In genomic region chr16:81036751-81037350, GRCh38 we compare ENCODE assay signal across 8 cellular contexts. TPM values are rescaled to one million over a fixed set of nuclear protein-coding genes. Genes with fewer than 3 reads are reported as not detected.
DNase-seq lines count a peak whose midpoint lies in the region; ATAC-seq, FAIRE-seq and TF ChIP-seq lines count a peak whose summit lies in the region.

No MANE protein-coding gene starts in this region.

- H3K9me3 Mint-ChIP-seq in naive thymus-derived CD8-positive, alpha-beta T cell = no peaks in the 10 kb centered on the region

- H3K79me2 ChIP-seq in DOHH2 (ENCODE audit: control insufficient read depth, low read length) = peaks cover 38% of the 10 kb centered on the region

- no peaks in the 10 kb centered on the region for H3K9me2 ChIP-seq in DOHH2 (replicated peaks; ENCODE audit: control insufficient read depth, low read length)

- H3K36me3 Mint-ChIP-seq in naive thymus-derived CD8-positive, alpha-beta T cell = peaks cover 0 to 24% (median 0%) of the 10 kb centered on the region in 3 donors

- H3K4me3 Mint-ChIP-seq in naive thymus-derived CD8-positive, alpha-beta T cell = peak overlapping the region; percentile 78 to 90 (median 85)

- DNase-seq in NCI-H69 (lab: John Stamatoyannopoulos, UW) = peak; percentile 12
- DNase-seq in naive thymus-derived CD8-positive, alpha-beta T cell = no peak
- no peak for DNase-seq in putamen (ENCODE audit: low spot score)
- DNase-seq in GM12892 (ENCODE audit: insufficient read length) = no peak
- DNase-seq in effector CD4-positive, alpha-beta T cell = no peak

- ATAC-seq in naive thymus-derived CD8-positive, alpha-beta T cell = no peak
- ATAC-seq in GM19455 (IDR thresholded peaks at IDR 0.05; ENCODE audit: unreplicated experiment) = no peak

- H3K9me3 ChIP-seq in DOHH2 (ENCODE audit: control insufficient read depth, insufficient read depth, low read length) (no peaks in the 10 kb centered on the region), ectodermal cell (ENCODE audit: control insufficient read depth, low read length) (no peaks in the 10 kb centered on the region)

- WGBS in ectodermal cell, 2 experiments = 38 to 40% methylated on average over 10 of the region's 10 CpGs

- no peaks in the 10 kb centered on the region for H3K27me3 ChIP-seq in DOHH2 (ENCODE audit: control insufficient read depth, low read length)
- H3K27me3 ChIP-seq in ectodermal cell (ENCODE audit: control insufficient read depth, insufficient read depth, low read length, poor library complexity, severe bottlenecking) = no peaks in the 10 kb centered on the region

- FAIRE-seq in GM12892 (lab: Jason Lieb, UNC) = no peak

- H3K36me3 ChIP-seq in DOHH2 (ENCODE audit: control insufficient read depth, low read length) (peaks cover 12% of the 10 kb centered on the region), ectodermal cell (ENCODE audit: control insufficient read depth, insufficient read depth, low read length) (peaks cover 5% of the 10 kb centered on the region)

- H3K27ac Mint-ChIP-seq in naive thymus-derived CD8-positive, alpha-beta T cell = peak overlapping the region in 9 of 10 donors; percentile 44 to 92 (median 83)

- no peaks in the 10 kb centered on the region for H3K27me3 Mint-ChIP-seq in naive thymus-derived CD8-positive, alpha-beta T cell

- peak overlapping the region; percentile 84 for H3K4me3 ChIP-seq in DOHH2 (ENCODE audit: low read length)
- peak overlapping the region; percentile 72 for H3K4me3 ChIP-seq in ectodermal cell (ENCODE audit: insufficient read depth, low read depth, low read length)

- no peak for TF ChIP-seq POLR2A in GM12892 (IDR thresholded peaks at IDR 0.05; ENCODE audit: low read depth, low read length)

- H3K4me2 ChIP-seq in DOHH2 (ENCODE audit: low read length) = peak overlapping the region; percentile 90

- H3K27ac ChIP-seq in DOHH2 (ENCODE audit: low read depth, low read length) (no peak overlapping the region; the same call in 1 of the 2 replicates), ectodermal cell (ENCODE audit: insufficient read depth, low read depth, low read length, poor library complexity, severe bottlenecking) (no peak overlapping the region)

- peaks cover 18 to 36% (median 29%) of the 10 kb centered on the region in 4 donors for H3K4me1 Mint-ChIP-seq in naive thymus-derived CD8-positive, alpha-beta T cell

- POLR2A ChIA-PET in naive thymus-derived CD8-positive, alpha-beta T cell (lab: Charles Lee) = interaction anchor here (0.9 to 4.9 kb wide), 4 partner anchors 28 to 701 kb away, joined by 3 to 34 read pairs (median 16); partner anchors contain the start of genes C16orf46, CENPN and CMC2

- H4K20me1 ChIP-seq in DOHH2 (ENCODE audit: control insufficient read depth, insufficient read depth, low read depth, low read length) = 0 out of 2 replicates have a peak, but pooled peaks cover 3% of the 10 kb centered on the region

- H3K4me1 ChIP-seq in DOHH2 (ENCODE audit: control insufficient read depth, low read length) (peaks cover 13% of the 10 kb centered on the region), ectodermal cell (ENCODE audit: control insufficient read depth, insufficient read depth, low read length) (peaks cover 22% of the 10 kb centered on the region)

- H3F3A ChIP-seq in DOHH2 (ENCODE audit: control insufficient read depth, insufficient read depth) = peaks cover 10% of the 10 kb centered on the region; the same call in 1 of the 2 replicates

- no peak for TF ChIP-seq CTCF in DOHH2 (IDR thresholded peaks at IDR 0.05; ENCODE audit: low read depth, low read length, poor library complexity, severe bottlenecking)

RNA-seq across cellular contexts. Expression of gene ATMIN, which starts 1.2 kb away (rescaled TPM):
- 72.3 TPM for polyA plus RNA-seq in ectodermal cell (2013, experiment 1 of 4)
- 83.4 TPM for polyA plus RNA-seq in ectodermal cell (2013, experiment 2 of 4)
- polyA plus RNA-seq in ectodermal cell (2013, experiment 3 of 4) = 63.7 TPM
- 73.0 TPM for polyA plus RNA-seq in ectodermal cell (2013, experiment 4 of 4)
- total RNA-seq in naive thymus-derived CD8-positive, alpha-beta T cell = 10 to 100 TPM; 40.5 to 48.1 TPM
- polyA plus RNA-seq in naive thymus-derived CD8-positive, alpha-beta T cell = 10 to 100 TPM; 21.6 to 41.4 (median 27.7) TPM
- polyA plus RNA-seq in GM12892 (2012; ENCODE audit: missing spikeins) = 18.7 TPM

RNA-seq across cellular contexts. Expression of gene CENPN, which starts 29.8 kb away (rescaled TPM):
- 63.5 TPM for polyA plus RNA-seq in ectodermal cell (2013, experiment 1 of 4)
- polyA plus RNA-seq in ectodermal cell (2013, experiment 2 of 4) = 65.1 TPM
- 51.9 TPM for polyA plus RNA-seq in ectodermal cell (2013, experiment 3 of 4)
- 52.6 TPM for polyA plus RNA-seq in ectodermal cell (2013, experiment 4 of 4)
- 1 to 10 TPM; 1.4 to 4.0 TPM for total RNA-seq in naive thymus-derived CD8-positive, alpha-beta T cell
- 1 to 10 TPM; 1.7 to 4.5 (median 3.0) TPM for polyA plus RNA-seq in naive thymus-derived CD8-positive, alpha-beta T cell
- polyA plus RNA-seq in GM12892 (2012; ENCODE audit: missing spikeins) = 53.9 TPM

RNA-seq across cellular contexts. Expression of gene CMC2, which starts 30.2 kb away (rescaled TPM):
- 72.4 TPM for polyA plus RNA-seq in ectodermal cell (2013, experiment 1 of 4)
- polyA plus RNA-seq in ectodermal cell (2013, experiment 2 of 4) = 70.8 TPM
- polyA plus RNA-seq in ectodermal cell (2013, experiment 3 of 4) = 89.6 TPM
- 86.7 TPM for polyA plus RNA-seq in ectodermal cell (2013, experiment 4 of 4)
- 10 to 100 TPM; 21.1 to 25.0 TPM for total RNA-seq in naive thymus-derived CD8-positive, alpha-beta T cell
- 10 to 100 TPM; 78.2 to 84.6 (median 80.2) TPM for polyA plus RNA-seq in naive thymus-derived CD8-positive, alpha-beta T cell
- 93.2 TPM for polyA plus RNA-seq in GM12892 (2012; ENCODE audit: missing spikeins)

RNA-seq across cellular contexts. Expression of gene C16orf46, which starts 40.2 kb away (rescaled TPM):
- 2.7 TPM for polyA plus RNA-seq in ectodermal cell (2013, experiment 1 of 4)
- polyA plus RNA-seq in ectodermal cell (2013, experiment 2 of 4) = 4.6 TPM
- 3.5 TPM for polyA plus RNA-seq in ectodermal cell (2013, experiment 3 of 4)
- 2.4 TPM for polyA plus RNA-seq in ectodermal cell (2013, experiment 4 of 4)
- under 1 TPM in 1 of 2 experiments, not detected in 1; 0.55 TPM for total RNA-seq in naive thymus-derived CD8-positive, alpha-beta T cell
- under 1 TPM; 0.14 to 0.23 (median 0.16) TPM for polyA plus RNA-seq in naive thymus-derived CD8-positive, alpha-beta T cell
- 0.32 TPM for polyA plus RNA-seq in GM12892 (2012; ENCODE audit: missing spikeins)

RNA-seq across cellular contexts. Expression of gene GCSH, which starts 59.3 kb away (rescaled TPM):
- polyA plus RNA-seq in ectodermal cell (2013, experiment 1 of 4) = 118 TPM
- 121 TPM for polyA plus RNA-seq in ectodermal cell (2013, experiment 2 of 4)
- 116 TPM for polyA plus RNA-seq in ectodermal cell (2013, experiment 3 of 4)
- 110 TPM for polyA plus RNA-seq in ectodermal cell (2013, experiment 4 of 4)
- total RNA-seq in naive thymus-derived CD8-positive, alpha-beta T cell = 10 to 100 TPM in 1 of 2 experiments, 1 to 10 TPM in 1; 6.5 to 11.9 TPM
- polyA plus RNA-seq in naive thymus-derived CD8-positive, alpha-beta T cell = 10 to 100 TPM; 13.5 to 15.8 (median 14.4) TPM
- polyA plus RNA-seq in GM12892 (2012; ENCODE audit: missing spikeins) = 42.7 TPM
